In the genomic region with DNA sequence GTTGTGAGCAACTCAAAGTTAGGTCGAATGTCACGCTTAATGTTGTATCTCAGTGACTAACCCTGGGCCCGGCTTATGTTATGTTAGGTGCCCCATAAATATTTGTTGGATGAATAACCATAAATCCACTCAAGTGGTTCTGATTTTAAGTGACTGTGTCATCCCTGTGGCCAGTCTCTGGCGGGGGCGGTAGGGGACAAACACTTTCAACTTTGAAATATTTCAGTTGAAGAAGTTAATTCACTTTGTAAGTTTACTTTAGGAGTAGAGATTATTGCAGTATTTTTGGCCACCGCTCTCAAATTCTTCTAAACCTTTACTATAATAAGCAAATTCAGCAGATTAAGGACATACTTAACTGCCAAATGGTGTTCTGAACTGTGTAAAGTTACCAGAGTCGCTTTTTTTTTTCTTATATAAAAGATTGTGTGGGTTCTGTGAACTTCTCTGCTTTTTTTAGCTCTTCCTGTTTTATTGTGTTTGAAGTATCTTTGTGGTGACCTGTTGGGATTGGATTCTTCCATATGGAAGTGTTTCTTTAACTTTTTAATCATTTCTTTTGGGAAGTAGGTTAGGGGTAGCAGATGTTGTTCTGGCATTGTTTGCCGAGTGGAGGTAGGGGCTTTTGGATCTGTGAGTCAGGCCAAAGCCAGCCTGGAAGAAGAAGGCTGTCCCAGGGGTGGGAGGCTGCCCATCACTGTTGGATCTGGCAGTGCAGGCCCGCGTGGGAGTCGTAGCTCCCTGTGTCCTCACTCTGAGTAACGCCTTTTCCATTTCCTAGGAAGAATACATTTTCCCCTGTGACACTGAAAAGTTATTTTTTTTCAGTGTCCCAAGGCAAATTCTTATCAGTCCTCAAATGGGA, we compare ENCODE assay signal across 1 cellular context.
A peak's percentile ranks its signal among the peaks of the same experiment; 100 is the strongest.
TF ChIP-seq lines count a peak whose summit lies in the region.

No MANE protein-coding gene starts in this region.

TF ChIP-seq in HEK293, 187 proteins besides CTCF, POLR2A, EP300 and RAD21 (continued from another document and continues in another):
- TF ChIP-seq, protein P1, sequence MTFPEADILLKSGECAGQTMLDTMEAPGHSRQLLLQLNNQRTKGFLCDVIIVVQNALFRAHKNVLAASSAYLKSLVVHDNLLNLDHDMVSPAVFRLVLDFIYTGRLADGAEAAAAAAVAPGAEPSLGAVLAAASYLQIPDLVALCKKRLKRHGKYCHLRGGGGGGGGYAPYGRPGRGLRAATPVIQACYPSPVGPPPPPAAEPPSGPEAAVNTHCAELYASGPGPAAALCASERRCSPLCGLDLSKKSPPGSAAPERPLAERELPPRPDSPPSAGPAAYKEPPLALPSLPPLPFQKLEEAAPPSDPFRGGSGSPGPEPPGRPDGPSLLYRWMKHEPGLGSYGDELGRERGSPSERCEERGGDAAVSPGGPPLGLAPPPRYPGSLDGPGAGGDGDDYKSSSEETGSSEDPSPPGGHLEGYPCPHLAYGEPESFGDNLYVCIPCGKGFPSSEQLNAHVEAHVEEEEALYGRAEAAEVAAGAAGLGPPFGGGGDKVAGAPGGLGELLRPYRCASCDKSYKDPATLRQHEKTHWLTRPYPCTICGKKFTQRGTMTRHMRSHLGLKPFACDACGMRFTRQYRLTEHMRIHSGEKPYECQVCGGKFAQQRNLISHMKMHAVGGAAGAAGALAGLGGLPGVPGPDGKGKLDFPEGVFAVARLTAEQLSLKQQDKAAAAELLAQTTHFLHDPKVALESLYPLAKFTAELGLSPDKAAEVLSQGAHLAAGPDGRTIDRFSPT (tag by site-specific recombination; IDR thresholded peaks at IDR 0.05): 0 out of 2 replicates have a peak, but pooled peaks have one; percentile 42
- TF ChIP-seq, protein P2, sequence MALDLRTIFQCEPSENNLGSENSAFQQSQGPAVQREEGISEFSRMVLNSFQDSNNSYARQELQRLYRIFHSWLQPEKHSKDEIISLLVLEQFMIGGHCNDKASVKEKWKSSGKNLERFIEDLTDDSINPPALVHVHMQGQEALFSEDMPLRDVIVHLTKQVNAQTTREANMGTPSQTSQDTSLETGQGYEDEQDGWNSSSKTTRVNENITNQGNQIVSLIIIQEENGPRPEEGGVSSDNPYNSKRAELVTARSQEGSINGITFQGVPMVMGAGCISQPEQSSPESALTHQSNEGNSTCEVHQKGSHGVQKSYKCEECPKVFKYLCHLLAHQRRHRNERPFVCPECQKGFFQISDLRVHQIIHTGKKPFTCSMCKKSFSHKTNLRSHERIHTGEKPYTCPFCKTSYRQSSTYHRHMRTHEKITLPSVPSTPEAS (tag by site-specific recombination; IDR thresholded peaks at IDR 0.05): no peak
- TF ChIP-seq ZNF155 (tag by site-specific recombination; IDR thresholded peaks at IDR 0.05): no peak
- TF ChIP-seq ZNF335 (tag by site-specific recombination; conservative IDR thresholded peaks at IDR 0.05): no peak
- no peak for TF ChIP-seq ZFP3 (tag by site-specific recombination; IDR thresholded peaks at IDR 0.05; ENCODE audit: low read depth)
- TF ChIP-seq ZNF600 (tag by site-specific recombination; IDR thresholded peaks at IDR 0.05): no peak; the same call in 1 of the 2 replicates
- TF ChIP-seq ZNF311 (tag by site-specific recombination; IDR thresholded peaks at IDR 0.05; ENCODE audit: borderline replicate concordance): no peak
- TF ChIP-seq ZNF132 (tag by site-specific recombination; IDR thresholded peaks at IDR 0.05; ENCODE audit: borderline replicate concordance): no peak
- peak; percentile 80 for TF ChIP-seq FEZF1 (tag by site-specific recombination; IDR thresholded peaks at IDR 0.05)
- TF ChIP-seq, protein P3, sequence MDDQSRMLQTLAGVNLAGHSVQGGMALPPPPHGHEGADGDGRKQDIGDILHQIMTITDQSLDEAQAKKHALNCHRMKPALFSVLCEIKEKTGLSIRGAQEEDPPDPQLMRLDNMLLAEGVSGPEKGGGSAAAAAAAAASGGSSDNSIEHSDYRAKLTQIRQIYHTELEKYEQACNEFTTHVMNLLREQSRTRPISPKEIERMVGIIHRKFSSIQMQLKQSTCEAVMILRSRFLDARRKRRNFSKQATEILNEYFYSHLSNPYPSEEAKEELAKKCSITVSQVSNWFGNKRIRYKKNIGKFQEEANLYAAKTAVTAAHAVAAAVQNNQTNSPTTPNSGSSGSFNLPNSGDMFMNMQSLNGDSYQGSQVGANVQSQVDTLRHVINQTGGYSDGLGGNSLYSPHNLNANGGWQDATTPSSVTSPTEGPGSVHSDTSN (CRISPR knock-in tag; IDR thresholded peaks at IDR 0.05): no peak
- TF ChIP-seq, protein P4, sequence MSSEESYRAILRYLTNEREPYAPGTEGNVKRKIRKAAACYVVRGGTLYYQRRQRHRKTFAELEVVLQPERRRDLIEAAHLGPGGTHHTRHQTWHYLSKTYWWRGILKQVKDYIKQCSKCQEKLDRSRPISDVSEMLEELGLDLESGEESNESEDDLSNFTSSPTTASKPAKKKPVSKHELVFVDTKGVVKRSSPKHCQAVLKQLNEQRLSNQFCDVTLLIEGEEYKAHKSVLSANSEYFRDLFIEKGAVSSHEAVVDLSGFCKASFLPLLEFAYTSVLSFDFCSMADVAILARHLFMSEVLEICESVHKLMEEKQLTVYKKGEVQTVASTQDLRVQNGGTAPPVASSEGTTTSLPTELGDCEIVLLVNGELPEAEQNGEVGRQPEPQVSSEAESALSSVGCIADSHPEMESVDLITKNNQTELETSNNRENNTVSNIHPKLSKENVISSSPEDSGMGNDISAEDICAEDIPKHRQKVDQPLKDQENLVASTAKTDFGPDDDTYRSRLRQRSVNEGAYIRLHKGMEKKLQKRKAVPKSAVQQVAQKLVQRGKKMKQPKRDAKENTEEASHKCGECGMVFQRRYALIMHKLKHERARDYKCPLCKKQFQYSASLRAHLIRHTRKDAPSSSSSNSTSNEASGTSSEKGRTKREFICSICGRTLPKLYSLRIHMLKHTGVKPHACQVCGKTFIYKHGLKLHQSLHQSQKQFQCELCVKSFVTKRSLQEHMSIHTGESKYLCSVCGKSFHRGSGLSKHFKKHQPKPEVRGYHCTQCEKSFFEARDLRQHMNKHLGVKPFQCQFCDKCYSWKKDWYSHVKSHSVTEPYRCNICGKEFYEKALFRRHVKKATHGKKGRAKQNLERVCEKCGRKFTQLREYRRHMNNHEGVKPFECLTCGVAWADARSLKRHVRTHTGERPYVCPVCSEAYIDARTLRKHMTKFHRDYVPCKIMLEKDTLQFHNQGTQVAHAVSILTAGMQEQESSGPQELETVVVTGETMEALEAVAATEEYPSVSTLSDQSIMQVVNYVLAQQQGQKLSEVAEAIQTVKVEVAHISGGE (tag by site-specific recombination; conservative IDR thresholded peaks at IDR 0.05; ENCODE audit: low read depth): no peak
- peak; percentile 70; the same call in 1 of the 2 replicates for TF ChIP-seq EGR2 (tag by site-specific recombination; IDR thresholded peaks at IDR 0.05; ENCODE audit: low read depth)
- no peak for TF ChIP-seq ZNF529 (tag by site-specific recombination; IDR thresholded peaks at IDR 0.05; ENCODE audit: insufficient replicate concordance)
- TF ChIP-seq, protein P5, sequence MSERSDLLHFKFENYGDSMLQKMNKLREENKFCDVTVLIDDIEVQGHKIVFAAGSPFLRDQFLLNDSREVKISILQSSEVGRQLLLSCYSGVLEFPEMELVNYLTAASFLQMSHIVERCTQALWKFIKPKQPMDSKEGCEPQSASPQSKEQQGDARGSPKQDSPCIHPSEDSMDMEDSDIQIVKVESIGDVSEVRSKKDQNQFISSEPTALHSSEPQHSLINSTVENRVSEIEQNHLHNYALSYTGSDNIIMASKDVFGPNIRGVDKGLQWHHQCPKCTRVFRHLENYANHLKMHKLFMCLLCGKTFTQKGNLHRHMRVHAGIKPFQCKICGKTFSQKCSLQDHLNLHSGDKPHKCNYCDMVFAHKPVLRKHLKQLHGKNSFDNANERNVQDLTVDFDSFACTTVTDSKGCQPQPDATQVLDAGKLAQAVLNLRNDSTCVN (tag by site-specific recombination; optimal IDR thresholded peaks at IDR 0.05): no peak
- no peak for TF ChIP-seq YY1 (tag by site-specific recombination; IDR thresholded peaks at IDR 0.05)
- no peak for TF ChIP-seq ZNF248 (tag by site-specific recombination; IDR thresholded peaks at IDR 0.05)
- no peak; the same call in 1 of the 2 replicates for TF ChIP-seq TRIM28 (IDR thresholded peaks at IDR 0.05; ENCODE audit: borderline replicate concordance, low read length)
- TF ChIP-seq, protein P6, sequence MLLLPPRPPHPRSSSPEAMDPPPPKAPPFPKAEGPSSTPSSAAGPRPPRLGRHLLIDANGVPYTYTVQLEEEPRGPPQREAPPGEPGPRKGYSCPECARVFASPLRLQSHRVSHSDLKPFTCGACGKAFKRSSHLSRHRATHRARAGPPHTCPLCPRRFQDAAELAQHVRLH (tag by site-specific recombination; IDR thresholded peaks at IDR 0.05): no peak
- TF ChIP-seq, protein P7, sequence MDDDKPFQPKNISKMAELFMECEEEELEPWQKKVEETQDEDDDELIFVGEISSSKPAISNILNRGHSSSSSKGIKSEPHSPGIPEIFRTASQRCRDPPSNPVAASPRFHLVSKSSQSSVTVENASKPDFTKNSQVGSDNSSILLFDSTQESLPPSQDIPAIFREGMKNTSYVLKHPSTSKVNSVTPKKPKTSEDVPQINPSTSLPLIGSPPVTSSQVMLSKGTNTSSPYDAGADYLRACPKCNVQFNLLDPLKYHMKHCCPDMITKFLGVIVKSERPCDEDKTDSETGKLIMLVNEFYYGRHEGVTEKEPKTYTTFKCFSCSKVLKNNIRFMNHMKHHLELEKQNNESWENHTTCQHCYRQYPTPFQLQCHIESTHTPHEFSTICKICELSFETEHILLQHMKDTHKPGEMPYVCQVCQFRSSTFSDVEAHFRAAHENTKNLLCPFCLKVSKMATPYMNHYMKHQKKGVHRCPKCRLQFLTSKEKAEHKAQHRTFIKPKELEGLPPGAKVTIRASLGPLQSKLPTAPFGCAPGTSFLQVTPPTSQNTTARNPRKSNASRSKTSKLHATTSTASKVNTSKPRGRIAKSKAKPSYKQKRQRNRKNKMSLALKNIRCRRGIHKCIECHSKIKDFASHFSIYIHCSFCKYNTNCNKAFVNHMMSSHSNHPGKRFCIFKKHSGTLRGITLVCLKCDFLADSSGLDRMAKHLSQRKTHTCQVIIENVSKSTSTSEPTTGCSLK (tag by site-specific recombination; IDR thresholded peaks at IDR 0.05): no peak
- TF ChIP-seq, protein P8, sequence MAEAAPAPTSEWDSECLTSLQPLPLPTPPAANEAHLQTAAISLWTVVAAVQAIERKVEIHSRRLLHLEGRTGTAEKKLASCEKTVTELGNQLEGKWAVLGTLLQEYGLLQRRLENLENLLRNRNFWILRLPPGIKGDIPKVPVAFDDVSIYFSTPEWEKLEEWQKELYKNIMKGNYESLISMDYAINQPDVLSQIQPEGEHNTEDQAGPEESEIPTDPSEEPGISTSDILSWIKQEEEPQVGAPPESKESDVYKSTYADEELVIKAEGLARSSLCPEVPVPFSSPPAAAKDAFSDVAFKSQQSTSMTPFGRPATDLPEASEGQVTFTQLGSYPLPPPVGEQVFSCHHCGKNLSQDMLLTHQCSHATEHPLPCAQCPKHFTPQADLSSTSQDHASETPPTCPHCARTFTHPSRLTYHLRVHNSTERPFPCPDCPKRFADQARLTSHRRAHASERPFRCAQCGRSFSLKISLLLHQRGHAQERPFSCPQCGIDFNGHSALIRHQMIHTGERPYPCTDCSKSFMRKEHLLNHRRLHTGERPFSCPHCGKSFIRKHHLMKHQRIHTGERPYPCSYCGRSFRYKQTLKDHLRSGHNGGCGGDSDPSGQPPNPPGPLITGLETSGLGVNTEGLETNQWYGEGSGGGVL (tag by site-specific recombination; IDR thresholded peaks at IDR 0.05): peak; percentile 52; the same call in 1 of the 2 replicates
- TF ChIP-seq, protein P9, sequence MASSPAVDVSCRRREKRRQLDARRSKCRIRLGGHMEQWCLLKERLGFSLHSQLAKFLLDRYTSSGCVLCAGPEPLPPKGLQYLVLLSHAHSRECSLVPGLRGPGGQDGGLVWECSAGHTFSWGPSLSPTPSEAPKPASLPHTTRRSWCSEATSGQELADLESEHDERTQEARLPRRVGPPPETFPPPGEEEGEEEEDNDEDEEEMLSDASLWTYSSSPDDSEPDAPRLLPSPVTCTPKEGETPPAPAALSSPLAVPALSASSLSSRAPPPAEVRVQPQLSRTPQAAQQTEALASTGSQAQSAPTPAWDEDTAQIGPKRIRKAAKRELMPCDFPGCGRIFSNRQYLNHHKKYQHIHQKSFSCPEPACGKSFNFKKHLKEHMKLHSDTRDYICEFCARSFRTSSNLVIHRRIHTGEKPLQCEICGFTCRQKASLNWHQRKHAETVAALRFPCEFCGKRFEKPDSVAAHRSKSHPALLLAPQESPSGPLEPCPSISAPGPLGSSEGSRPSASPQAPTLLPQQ (tag by site-specific recombination; IDR thresholded peaks at IDR 0.05): 0 out of 2 replicates have a peak, but pooled peaks have one; percentile 28
- TF ChIP-seq, protein P10, sequence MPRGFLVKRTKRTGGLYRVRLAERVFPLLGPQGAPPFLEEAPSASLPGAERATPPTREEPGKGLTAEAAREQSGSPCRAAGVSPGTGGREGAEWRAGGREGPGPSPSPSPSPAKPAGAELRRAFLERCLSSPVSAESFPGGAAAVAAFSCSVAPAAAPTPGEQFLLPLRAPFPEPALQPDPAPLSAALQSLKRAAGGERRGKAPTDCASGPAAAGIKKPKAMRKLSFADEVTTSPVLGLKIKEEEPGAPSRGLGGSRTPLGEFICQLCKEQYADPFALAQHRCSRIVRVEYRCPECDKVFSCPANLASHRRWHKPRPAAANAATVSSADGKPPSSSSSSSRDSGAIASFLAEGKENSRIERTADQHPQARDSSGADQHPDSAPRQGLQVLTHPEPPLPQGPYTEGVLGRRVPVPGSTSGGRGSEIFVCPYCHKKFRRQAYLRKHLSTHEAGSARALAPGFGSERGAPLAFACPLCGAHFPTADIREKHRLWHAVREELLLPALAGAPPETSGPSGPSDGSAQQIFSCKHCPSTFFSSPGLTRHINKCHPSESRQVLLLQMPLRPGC (tag by site-specific recombination; IDR thresholded peaks at IDR 0.05): peak; percentile 34; the same call in 1 of the 2 replicates
- no peak for TF ChIP-seq ZNF624 (tag by site-specific recombination; IDR thresholded peaks at IDR 0.05)
- TF ChIP-seq, protein P11, sequence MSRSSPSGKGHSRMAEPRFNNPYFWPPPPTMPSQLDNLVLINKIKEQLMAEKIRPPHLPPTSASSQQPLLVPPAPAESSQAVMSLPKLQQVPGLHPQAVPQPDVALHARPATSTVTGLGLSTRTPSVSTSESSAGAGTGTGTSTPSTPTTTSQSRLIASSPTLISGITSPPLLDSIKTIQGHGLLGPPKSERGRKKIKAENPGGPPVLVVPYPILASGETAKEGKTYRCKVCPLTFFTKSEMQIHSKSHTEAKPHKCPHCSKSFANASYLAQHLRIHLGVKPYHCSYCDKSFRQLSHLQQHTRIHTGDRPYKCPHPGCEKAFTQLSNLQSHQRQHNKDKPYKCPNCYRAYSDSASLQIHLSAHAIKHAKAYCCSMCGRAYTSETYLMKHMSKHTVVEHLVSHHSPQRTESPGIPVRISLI (tag by site-specific recombination; IDR thresholded peaks at IDR 0.05): no peak
- no peak for TF ChIP-seq ZNF423 (tag by site-specific recombination; IDR thresholded peaks at IDR 0.05)
- TF ChIP-seq, protein P12, sequence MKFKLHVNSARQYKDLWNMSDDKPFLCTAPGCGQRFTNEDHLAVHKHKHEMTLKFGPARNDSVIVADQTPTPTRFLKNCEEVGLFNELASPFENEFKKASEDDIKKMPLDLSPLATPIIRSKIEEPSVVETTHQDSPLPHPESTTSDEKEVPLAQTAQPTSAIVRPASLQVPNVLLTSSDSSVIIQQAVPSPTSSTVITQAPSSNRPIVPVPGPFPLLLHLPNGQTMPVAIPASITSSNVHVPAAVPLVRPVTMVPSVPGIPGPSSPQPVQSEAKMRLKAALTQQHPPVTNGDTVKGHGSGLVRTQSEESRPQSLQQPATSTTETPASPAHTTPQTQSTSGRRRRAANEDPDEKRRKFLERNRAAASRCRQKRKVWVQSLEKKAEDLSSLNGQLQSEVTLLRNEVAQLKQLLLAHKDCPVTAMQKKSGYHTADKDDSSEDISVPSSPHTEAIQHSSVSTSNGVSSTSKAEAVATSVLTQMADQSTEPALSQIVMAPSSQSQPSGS (tag by site-specific recombination; IDR thresholded peaks at IDR 0.05; ENCODE audit: low read depth): 0 out of 2 replicates have a peak, but pooled peaks have one; percentile 21
